Comparison of ENCODE assay signal across 1 cellular context in the genomic region with DNA sequence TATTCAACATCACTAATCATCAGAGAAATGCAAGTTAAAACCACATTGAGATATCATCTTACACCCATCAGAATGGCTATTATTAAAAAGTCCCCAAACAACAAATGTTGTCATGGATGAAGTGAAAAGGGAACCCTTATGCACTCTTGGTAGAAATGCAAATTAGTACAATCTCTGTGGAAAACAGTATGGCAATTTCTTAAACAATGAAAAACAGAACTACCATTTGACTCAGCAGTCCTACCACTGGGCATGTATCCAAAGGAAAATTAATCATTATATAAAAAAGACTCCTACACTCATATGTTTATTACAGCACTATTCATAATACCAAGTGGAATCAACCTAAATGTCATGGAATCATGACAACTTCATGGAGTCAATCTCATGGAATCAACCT.
TF ChIP-seq lines count a peak whose summit lies in the region.

No MANE protein-coding gene starts in this region.

TF ChIP-seq in IMR-90, 13 proteins besides CTCF, POLR2A, EP300 and RAD21 (continued from another document):
- TF ChIP-seq, protein P1, sequence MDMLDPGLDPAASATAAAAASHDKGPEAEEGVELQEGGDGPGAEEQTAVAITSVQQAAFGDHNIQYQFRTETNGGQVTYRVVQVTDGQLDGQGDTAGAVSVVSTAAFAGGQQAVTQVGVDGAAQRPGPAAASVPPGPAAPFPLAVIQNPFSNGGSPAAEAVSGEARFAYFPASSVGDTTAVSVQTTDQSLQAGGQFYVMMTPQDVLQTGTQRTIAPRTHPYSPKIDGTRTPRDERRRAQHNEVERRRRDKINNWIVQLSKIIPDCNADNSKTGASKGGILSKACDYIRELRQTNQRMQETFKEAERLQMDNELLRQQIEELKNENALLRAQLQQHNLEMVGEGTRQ (IDR thresholded peaks at IDR 0.05; ENCODE audit: low read depth, low read length): no peak
- no peak for TF ChIP-seq RFX5 (IDR thresholded peaks at IDR 0.05; ENCODE audit: low read depth, low read length)
- TF ChIP-seq MAZ (IDR thresholded peaks at IDR 0.05; ENCODE audit: borderline replicate concordance, low read depth, low read length): no peak
